Comparison of ENCODE assay signal across 9 cellular contexts in the genomic region with DNA sequence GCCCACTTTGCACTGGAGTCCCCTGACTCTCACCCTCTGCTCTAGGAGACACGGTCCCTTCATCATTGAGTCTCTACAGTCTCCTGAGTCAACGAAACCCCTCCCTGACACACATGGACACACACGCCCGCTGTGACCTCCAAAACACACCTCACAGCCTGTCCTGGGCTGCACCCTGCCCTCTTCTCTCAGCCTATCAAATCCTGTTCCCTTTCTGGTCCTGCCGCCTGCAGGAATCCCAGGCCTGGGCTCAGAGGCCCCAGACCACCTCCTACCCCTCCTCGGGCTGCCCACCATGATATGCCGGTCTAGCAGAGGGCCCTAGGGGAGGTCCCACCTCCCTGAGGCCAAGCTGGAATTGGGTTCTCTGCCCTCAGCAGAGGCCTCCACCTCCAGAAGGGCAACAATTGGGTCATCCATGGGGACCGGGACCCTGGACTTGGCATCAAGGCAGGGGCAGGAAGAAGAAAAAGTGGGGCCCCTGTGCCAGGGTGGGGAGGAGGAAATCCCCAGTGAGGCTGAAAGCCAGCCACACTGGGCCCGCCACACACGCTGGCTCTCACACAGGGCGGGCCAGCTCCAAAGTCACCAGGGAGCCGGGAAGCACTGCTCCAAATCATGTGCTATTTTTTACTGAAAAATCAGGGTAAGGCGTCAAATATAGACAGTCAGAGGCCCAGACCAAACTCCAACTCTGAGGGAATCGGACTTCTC. TPM values are rescaled to one million over a fixed set of nuclear protein-coding genes. Genes with fewer than 3 reads are reported as not detected.
DNase-seq lines count a peak whose midpoint lies in the region; ATAC-seq and TF ChIP-seq lines count a peak whose summit lies in the region.
"Had no signal": no experiment of that assay in that cellular context is flagged by ENCODE, and none has a peak within 500 bp of the region (broad histone marks: within the 10 kb centered on the region; RNA-seq: fewer than 3 reads in every experiment).

No MANE protein-coding gene starts in this region.

- H3K27me3 Mint-ChIP-seq in T-helper 2 cell treated with Interferon-gamma antibody and Interleukin-4, amounts not matched to agents 5 μg/mL and 100 μg/mL, for 36 hours (ENCODE audit: low read depth): no peaks in the 10 kb centered on the region

- H3K9me3 ChIP-seq in sigmoid colon: no peaks in the 10 kb centered on the region

- 42 to 56% methylated on average over 14 of the region's 14 CpGs for WGBS in sigmoid colon, 2 donors

- intact Hi-C loops in sigmoid colon (cut with DNase I) (no loop called here), posterior vena cava (cut with DNase I) (no loop called here)

- peaks cover 60% of the 10 kb centered on the region for H3K36me3 Mint-ChIP-seq in T-helper 2 cell treated with Interferon-gamma antibody and Interleukin-4, amounts not matched to agents 5 μg/mL and 100 μg/mL, for 36 hours (ENCODE audit: low read depth)

- H3K4me1 Mint-ChIP-seq in T-helper 2 cell treated with Interferon-gamma antibody and Interleukin-4, amounts not matched to agents 5 μg/mL and 100 μg/mL, for 36 hours (ENCODE audit: low read depth): peaks cover 49% of the 10 kb centered on the region

- no peaks in the 10 kb centered on the region for H3K27me3 ChIP-seq in sigmoid colon

- H3K27ac ChIP-seq in sigmoid colon: peak overlapping the region; percentile 89 to 95 (median 92)

- H3K9me3 Mint-ChIP-seq in T-helper 2 cell treated with Interferon-gamma antibody and Interleukin-4, amounts not matched to agents 5 μg/mL and 100 μg/mL, for 36 hours: no peaks in the 10 kb centered on the region

- no peak for TF ChIP-seq EP300 in sigmoid colon (IDR thresholded peaks at IDR 0.05)

- H3K4me1 ChIP-seq in sigmoid colon: peaks cover 0 to 60% (median 49%) of the 10 kb centered on the region in 4 donors

- H3K4me3 ChIP-seq in GM08714 (ENCODE audit: low read length) (peak overlapping the region; percentile 90), foreskin fibroblast (ENCODE audit: low read depth in 1 of 2, low read length in 2 of 2) (peak overlapping the region; percentile 78 to 79), sigmoid colon (peak overlapping the region; percentile 10 to 92 (median 79))

- peak overlapping the region; percentile 98 for H3K4me3 Mint-ChIP-seq in T-helper 2 cell treated with Interferon-gamma antibody and Interleukin-4, amounts not matched to agents 5 μg/mL and 100 μg/mL, for 36 hours

- no peak for DNase-seq in T-helper 2 cell treated with Interferon-gamma antibody and Interleukin-4, amounts not matched to agents 5 μg/mL and 100 μg/mL, for 36 hours (ENCODE audit: low spot score)
- peak in 1 of 2 donors; percentile 46 for DNase-seq in foreskin fibroblast
- no peak for DNase-seq in sigmoid colon
- DNase-seq in NCI-H1105 treated with DMSO at 0.1 percent for 48 hours (lab: John Stamatoyannopoulos, UW): no peak
- no peak for DNase-seq in NCI-H1048 (lab: John Stamatoyannopoulos, UW)
- DNase-seq in posterior vena cava (ENCODE audit: low spot score): no peak

- peak overlapping the region; percentile 84 for H3K27ac Mint-ChIP-seq in T-helper 2 cell treated with Interferon-gamma antibody and Interleukin-4, amounts not matched to agents 5 μg/mL and 100 μg/mL, for 36 hours

- no peak for TF ChIP-seq POLR2A in sigmoid colon (IDR thresholded peaks at IDR 0.05)

- ATAC-seq in GM21423 (IDR thresholded peaks at IDR 0.05; ENCODE audit: unreplicated experiment): no peak

- peaks cover 7 to 32% (median 21%) of the 10 kb centered on the region in 4 donors for H3K36me3 ChIP-seq in sigmoid colon

- no peak for TF ChIP-seq CTCF in foreskin fibroblast (IDR thresholded peaks at IDR 0.05; ENCODE audit: low read depth, low read length)
- TF ChIP-seq CTCF in sigmoid colon (IDR thresholded peaks at IDR 0.05): no peak

RNA-seq across cellular contexts. Expression of gene PPP1R9B, which starts 3.4 kb away (rescaled TPM):
- total RNA-seq in sigmoid colon: 10 to 100 TPM; 15.3 to 18.8 (median 16.8) TPM
- polyA plus RNA-seq in sigmoid colon: 10 to 100 TPM in 2 of 3 donors, 1 to 10 TPM in 1; 9.0 to 38.7 (median 10.9) TPM
- total RNA-seq in posterior vena cava: 10 to 100 TPM; 51.4 to 53.7 TPM

RNA-seq across cellular contexts. Expression of gene SAMD14, which starts 17.1 kb away (rescaled TPM):
- total RNA-seq in sigmoid colon (1 to 10 TPM in 1 of 4 donors, under 1 TPM in 3; 0.16 to 2.5 (median 0.63) TPM), posterior vena cava (1 to 10 TPM; 6.6 to 6.7 TPM)
- polyA plus RNA-seq in sigmoid colon: 1 to 10 TPM in 2 of 3 donors, under 1 TPM in 1; 0.92 to 1.3 (median 1.2) TPM

RNA-seq across cellular contexts. Expression of gene SGCA, which starts 18.7 kb away (rescaled TPM):
- total RNA-seq in sigmoid colon (10 to 100 TPM; 27.3 to 80.1 (median 56.1) TPM), posterior vena cava (10 to 100 TPM; 87.9 to 99.0 TPM)
- 1 to 10 TPM; 2.5 to 7.2 (median 4.6) TPM for polyA plus RNA-seq in sigmoid colon
- total RNA-seq: activated CD8-positive, alpha-beta memory T cell treated with anti-CD3 and anti-CD28 coated beads for 36 hours had no signal

RNA-seq across cellular contexts. Expression of gene PDK2, which starts 51.9 kb away (rescaled TPM):
- total RNA-seq in sigmoid colon: 10 to 100 TPM; 40.3 to 82.8 (median 45.7) TPM
- 10 to 100 TPM; 23.1 to 56.5 (median 43.9) TPM for polyA plus RNA-seq in sigmoid colon
- 10 to 100 TPM; 26.0 to 27.7 TPM for total RNA-seq in posterior vena cava

RNA-seq across cellular contexts. Expression of gene COL1A1, which starts 54.3 kb away (rescaled TPM):
- total RNA-seq in sigmoid colon: 100 to 1,000 TPM in 1 of 4 donors, 10 to 100 TPM in 3; 43.6 to 459 (median 71.4) TPM
- polyA plus RNA-seq in sigmoid colon: 10 to 100 TPM in 2 of 3 donors, 1 to 10 TPM in 1; 7.8 to 96.7 (median 10.2) TPM
- 1,000 to 10,000 TPM in 1 of 2 donors, 100 to 1,000 TPM in 1; 456 to 1,821 TPM for total RNA-seq in posterior vena cava
